Comparison of ENCODE assay signal across 1 cellular context in the genomic region with DNA sequence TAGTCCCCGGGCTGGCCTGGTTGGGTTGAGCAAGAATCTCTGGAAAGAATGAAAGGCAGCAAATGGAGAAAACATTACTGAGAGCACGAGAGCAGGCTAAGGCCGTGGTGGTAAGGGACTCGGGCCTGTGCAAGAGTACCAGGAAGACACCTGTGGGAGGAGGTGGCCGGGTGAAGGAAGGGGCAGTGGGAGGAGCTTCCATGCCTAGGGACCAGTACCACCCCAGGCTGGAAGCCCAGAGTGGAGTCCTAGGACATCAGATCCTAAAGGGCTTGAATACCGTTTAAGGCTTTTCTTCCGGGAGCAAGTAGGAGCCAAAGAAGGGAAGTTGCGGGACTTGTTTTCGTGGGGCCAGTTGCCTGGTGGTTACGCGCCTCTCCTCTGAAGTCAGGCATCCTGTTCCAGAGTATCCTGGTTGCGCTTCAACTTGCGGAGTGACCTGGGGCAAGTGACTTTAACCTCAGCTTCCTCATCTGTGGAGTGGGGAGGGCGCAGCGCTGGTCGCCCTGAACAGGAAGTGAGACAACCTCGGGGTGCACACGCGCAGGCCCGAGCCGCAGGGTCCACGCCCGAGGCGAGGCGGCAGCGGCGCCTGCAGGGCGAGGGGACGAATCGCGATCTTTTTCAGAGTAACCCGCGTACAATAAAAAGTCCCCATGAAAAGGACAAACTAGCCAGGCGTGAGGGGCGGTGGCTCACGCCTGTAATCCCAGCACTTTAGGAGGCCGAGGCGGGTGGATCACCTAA.
TF ChIP-seq lines count a peak whose summit lies in the region.

No MANE protein-coding gene starts in this region.

TF ChIP-seq in HEK293, 187 proteins besides CTCF, POLR2A, EP300 and RAD21 (continued from another document and continues in another):
- TF ChIP-seq, protein P1, sequence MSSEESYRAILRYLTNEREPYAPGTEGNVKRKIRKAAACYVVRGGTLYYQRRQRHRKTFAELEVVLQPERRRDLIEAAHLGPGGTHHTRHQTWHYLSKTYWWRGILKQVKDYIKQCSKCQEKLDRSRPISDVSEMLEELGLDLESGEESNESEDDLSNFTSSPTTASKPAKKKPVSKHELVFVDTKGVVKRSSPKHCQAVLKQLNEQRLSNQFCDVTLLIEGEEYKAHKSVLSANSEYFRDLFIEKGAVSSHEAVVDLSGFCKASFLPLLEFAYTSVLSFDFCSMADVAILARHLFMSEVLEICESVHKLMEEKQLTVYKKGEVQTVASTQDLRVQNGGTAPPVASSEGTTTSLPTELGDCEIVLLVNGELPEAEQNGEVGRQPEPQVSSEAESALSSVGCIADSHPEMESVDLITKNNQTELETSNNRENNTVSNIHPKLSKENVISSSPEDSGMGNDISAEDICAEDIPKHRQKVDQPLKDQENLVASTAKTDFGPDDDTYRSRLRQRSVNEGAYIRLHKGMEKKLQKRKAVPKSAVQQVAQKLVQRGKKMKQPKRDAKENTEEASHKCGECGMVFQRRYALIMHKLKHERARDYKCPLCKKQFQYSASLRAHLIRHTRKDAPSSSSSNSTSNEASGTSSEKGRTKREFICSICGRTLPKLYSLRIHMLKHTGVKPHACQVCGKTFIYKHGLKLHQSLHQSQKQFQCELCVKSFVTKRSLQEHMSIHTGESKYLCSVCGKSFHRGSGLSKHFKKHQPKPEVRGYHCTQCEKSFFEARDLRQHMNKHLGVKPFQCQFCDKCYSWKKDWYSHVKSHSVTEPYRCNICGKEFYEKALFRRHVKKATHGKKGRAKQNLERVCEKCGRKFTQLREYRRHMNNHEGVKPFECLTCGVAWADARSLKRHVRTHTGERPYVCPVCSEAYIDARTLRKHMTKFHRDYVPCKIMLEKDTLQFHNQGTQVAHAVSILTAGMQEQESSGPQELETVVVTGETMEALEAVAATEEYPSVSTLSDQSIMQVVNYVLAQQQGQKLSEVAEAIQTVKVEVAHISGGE (tag by site-specific recombination; conservative IDR thresholded peaks at IDR 0.05; ENCODE audit: low read depth): peak; percentile 89
- TF ChIP-seq REPIN1 (tag by site-specific recombination; IDR thresholded peaks at IDR 0.05; ENCODE audit: low read depth): no peak
- TF ChIP-seq ZNF791 (tag by site-specific recombination; IDR thresholded peaks at IDR 0.05): no peak
- TF ChIP-seq ZNF341 (tag by site-specific recombination; IDR thresholded peaks at IDR 0.05; ENCODE audit: low read depth): no peak
- TF ChIP-seq ZSCAN4 (tag by site-specific recombination; IDR thresholded peaks at IDR 0.05): no peak
- no peak for TF ChIP-seq ZNF404 (tag by site-specific recombination; IDR thresholded peaks at IDR 0.05)
- no peak for TF ChIP-seq ZBTB7A (tag by site-specific recombination; IDR thresholded peaks at IDR 0.05; ENCODE audit: low read depth)
- TF ChIP-seq, protein P2, sequence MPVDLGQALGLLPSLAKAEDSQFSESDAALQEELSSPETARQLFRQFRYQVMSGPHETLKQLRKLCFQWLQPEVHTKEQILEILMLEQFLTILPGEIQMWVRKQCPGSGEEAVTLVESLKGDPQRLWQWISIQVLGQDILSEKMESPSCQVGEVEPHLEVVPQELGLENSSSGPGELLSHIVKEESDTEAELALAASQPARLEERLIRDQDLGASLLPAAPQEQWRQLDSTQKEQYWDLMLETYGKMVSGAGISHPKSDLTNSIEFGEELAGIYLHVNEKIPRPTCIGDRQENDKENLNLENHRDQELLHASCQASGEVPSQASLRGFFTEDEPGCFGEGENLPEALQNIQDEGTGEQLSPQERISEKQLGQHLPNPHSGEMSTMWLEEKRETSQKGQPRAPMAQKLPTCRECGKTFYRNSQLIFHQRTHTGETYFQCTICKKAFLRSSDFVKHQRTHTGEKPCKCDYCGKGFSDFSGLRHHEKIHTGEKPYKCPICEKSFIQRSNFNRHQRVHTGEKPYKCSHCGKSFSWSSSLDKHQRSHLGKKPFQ (tag by site-specific recombination; IDR thresholded peaks at IDR 0.05): no peak
- TF ChIP-seq ZNF324 (tag by site-specific recombination; IDR thresholded peaks at IDR 0.05): no peak; the same call in 1 of the 2 replicates
- TF ChIP-seq RBAK (tag by site-specific recombination; IDR thresholded peaks at IDR 0.05): no peak
- no peak for TF ChIP-seq ZFP69B (tag by site-specific recombination; IDR thresholded peaks at IDR 0.05)
- no peak for TF ChIP-seq ZNF488 (tag by site-specific recombination; IDR thresholded peaks at IDR 0.05)
- no peak for TF ChIP-seq ZNF624 (tag by site-specific recombination; IDR thresholded peaks at IDR 0.05)
- 0 out of 2 replicates have a peak, but pooled peaks have one; percentile 14 for TF ChIP-seq ZNF2 (tag by site-specific recombination; IDR thresholded peaks at IDR 0.05)
- no peak for TF ChIP-seq PRDM1 (tag by site-specific recombination; IDR thresholded peaks at IDR 0.05)
- TF ChIP-seq ZNF664 (tag by site-specific recombination; IDR thresholded peaks at IDR 0.05): no peak
- TF ChIP-seq ZBTB48 (tag by site-specific recombination; IDR thresholded peaks at IDR 0.05): peak; percentile 33; the same call in 1 of the 2 replicates
- TF ChIP-seq ZNF560 (tag by site-specific recombination; IDR thresholded peaks at IDR 0.05; ENCODE audit: borderline replicate concordance): no peak
- peak; percentile 5; the same call in 1 of the 2 replicates for TF ChIP-seq ZXDB (tag by site-specific recombination; IDR thresholded peaks at IDR 0.05)
- TF ChIP-seq INSM2 (tag by site-specific recombination; IDR thresholded peaks at IDR 0.05): no peak
- no peak for TF ChIP-seq ZIC2 (tag by site-specific recombination; IDR thresholded peaks at IDR 0.05)
- TF ChIP-seq ZNF544 (tag by site-specific recombination; IDR thresholded peaks at IDR 0.05): no peak
- no peak for TF ChIP-seq ZNF140 (tag by site-specific recombination; IDR thresholded peaks at IDR 0.05)
- TF ChIP-seq ZNF48 (tag by site-specific recombination; IDR thresholded peaks at IDR 0.05): no peak
- no peak for TF ChIP-seq ZNF785 (tag by site-specific recombination; IDR thresholded peaks at IDR 0.05)
- no peak for TF ChIP-seq ZNF169 (tag by site-specific recombination; IDR thresholded peaks at IDR 0.05)
- TF ChIP-seq ZEB2 (tag by site-specific recombination; IDR thresholded peaks at IDR 0.05): 0 out of 2 replicates have a peak, but pooled peaks have one; percentile 13
- TF ChIP-seq ZNF530 (tag by site-specific recombination; IDR thresholded peaks at IDR 0.05; ENCODE audit: low read depth): no peak
- TF ChIP-seq, protein P3, sequence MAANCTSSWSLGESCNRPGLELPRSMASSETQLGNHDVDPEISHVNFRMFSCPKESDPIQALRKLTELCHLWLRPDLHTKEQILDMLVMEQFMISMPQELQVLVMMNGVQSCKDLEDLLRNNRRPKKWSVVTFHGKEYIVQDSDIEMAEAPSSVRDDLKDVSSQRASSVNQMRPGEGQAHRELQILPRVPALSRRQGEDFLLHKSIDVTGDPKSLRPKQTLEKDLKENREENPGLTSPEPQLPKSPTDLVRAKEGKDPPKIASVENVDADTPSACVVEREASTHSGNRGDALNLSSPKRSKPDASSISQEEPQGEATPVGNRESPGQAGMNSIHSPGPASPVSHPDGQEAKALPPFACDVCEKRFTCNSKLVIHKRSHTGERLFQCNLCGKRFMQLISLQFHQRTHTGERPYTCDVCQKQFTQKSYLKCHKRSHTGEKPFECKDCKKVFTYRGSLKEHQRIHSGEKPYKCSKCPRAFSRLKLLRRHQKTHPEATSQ (tag by site-specific recombination; IDR thresholded peaks at IDR 0.05): no peak
- TF ChIP-seq GLIS1 (tag by site-specific recombination; IDR thresholded peaks at IDR 0.05): no peak
- TF ChIP-seq KLF8 (tag by site-specific recombination; IDR thresholded peaks at IDR 0.05): no peak
- TF ChIP-seq ZNF292 (tag by site-specific recombination; IDR thresholded peaks at IDR 0.05; ENCODE audit: borderline replicate concordance, low read depth): no peak
- TF ChIP-seq ZNF132 (tag by site-specific recombination; IDR thresholded peaks at IDR 0.05; ENCODE audit: borderline replicate concordance): no peak
- TF ChIP-seq ZNF704 (tag by site-specific recombination; IDR thresholded peaks at IDR 0.05): no peak
- peak; percentile 19 for TF ChIP-seq SP7 (tag by site-specific recombination; IDR thresholded peaks at IDR 0.05)
- TF ChIP-seq IKZF3 (tag by site-specific recombination; IDR thresholded peaks at IDR 0.05): no peak
- TF ChIP-seq ZNF121 (tag by site-specific recombination; IDR thresholded peaks at IDR 0.05): no peak; the same call in 1 of the 2 replicates
- TF ChIP-seq ZSCAN23 (tag by site-specific recombination; IDR thresholded peaks at IDR 0.05): no peak
- 0 out of 2 replicates have a peak, but pooled peaks have one; percentile 17 for TF ChIP-seq ZNF600 (tag by site-specific recombination; IDR thresholded peaks at IDR 0.05)
- TF ChIP-seq ZNF621 (tag by site-specific recombination; IDR thresholded peaks at IDR 0.05): no peak
- TF ChIP-seq ZNF513 (tag by site-specific recombination; IDR thresholded peaks at IDR 0.05): no peak
- TF ChIP-seq, protein P4, sequence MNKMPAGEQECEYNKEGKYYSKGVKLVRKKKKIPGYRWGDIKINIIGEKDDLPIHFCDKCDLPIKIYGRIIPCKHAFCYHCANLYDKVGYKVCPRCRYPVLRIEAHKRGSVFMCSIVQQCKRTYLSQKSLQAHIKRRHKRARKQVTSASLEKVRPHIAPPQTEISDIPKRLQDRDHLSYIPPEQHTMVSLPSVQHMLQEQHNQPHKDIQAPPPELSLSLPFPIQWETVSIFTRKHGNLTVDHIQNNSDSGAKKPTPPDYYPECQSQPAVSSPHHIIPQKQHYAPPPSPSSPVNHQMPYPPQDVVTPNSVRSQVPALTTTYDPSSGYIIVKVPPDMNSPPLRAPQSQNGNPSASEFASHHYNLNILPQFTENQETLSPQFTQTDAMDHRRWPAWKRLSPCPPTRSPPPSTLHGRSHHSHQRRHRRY (tag by site-specific recombination; IDR thresholded peaks at IDR 0.05): no peak
- peak; percentile 98 for TF ChIP-seq ZNF335 (tag by site-specific recombination; conservative IDR thresholded peaks at IDR 0.05)
